ENCODE assay signal across 1 cellular context in the genomic region with DNA sequence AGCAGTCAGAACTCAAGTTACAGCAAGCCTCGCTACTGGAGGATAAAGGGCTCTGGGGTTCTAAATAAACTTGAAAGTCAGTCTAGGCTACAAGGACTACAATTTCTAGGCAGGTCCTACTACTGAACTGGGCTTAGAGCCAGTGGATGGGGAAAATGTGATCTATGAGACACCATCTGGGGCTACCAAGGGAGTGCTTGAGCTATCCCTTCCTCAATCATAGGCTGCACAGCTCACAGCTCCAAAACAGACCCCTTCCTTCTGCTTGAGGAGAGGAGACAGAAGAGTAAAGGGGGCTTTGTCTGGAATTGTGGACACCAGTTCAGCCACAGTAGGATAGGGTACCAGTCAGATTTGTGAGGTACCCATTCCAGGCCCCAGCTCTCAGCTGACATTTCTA.
TF ChIP-seq lines count a peak whose summit lies in the region.

No MANE protein-coding gene starts in this region.

TF ChIP-seq in H1, 55 proteins besides CTCF, POLR2A, EP300 and RAD21:
- TF ChIP-seq CREB1 (IDR thresholded peaks at IDR 0.05) (no peak), BRCA1 (IDR thresholded peaks at IDR 0.05; ENCODE audit: low read depth, low read length) (no peak), SP2 (IDR thresholded peaks at IDR 0.05; ENCODE audit: low read length) (no peak), POLR2AphosphoS5 (IDR thresholded peaks at IDR 0.05; ENCODE audit: low read depth, low read length) (no peak), BCL11A (IDR thresholded peaks at IDR 0.05; ENCODE audit: low read depth in 2 of 2, low read length in 2 of 2) (no peak), HDAC6 (IDR thresholded peaks at IDR 0.05; ENCODE audit: low read depth, low read length) (no peak), CEBPB (IDR thresholded peaks at IDR 0.05; ENCODE audit: low read depth, low read length) (no peak), TCF12 (IDR thresholded peaks at IDR 0.05; ENCODE audit: low read depth, low read length) (no peak), CHD1 (IDR thresholded peaks at IDR 0.05; ENCODE audit: low read depth, low read length) (no peak), ASH2L (IDR thresholded peaks at IDR 0.05; ENCODE audit: low read length) (no peak), SIX5 (IDR thresholded peaks at IDR 0.05; ENCODE audit: low read depth, low read length) (no peak), YY1 (IDR thresholded peaks at IDR 0.05; ENCODE audit: low read depth, low read length) (no peak), SUZ12 (IDR thresholded peaks at IDR 0.05; ENCODE audit: low read length) (no peak)
- TF ChIP-seq, protein P1, sequence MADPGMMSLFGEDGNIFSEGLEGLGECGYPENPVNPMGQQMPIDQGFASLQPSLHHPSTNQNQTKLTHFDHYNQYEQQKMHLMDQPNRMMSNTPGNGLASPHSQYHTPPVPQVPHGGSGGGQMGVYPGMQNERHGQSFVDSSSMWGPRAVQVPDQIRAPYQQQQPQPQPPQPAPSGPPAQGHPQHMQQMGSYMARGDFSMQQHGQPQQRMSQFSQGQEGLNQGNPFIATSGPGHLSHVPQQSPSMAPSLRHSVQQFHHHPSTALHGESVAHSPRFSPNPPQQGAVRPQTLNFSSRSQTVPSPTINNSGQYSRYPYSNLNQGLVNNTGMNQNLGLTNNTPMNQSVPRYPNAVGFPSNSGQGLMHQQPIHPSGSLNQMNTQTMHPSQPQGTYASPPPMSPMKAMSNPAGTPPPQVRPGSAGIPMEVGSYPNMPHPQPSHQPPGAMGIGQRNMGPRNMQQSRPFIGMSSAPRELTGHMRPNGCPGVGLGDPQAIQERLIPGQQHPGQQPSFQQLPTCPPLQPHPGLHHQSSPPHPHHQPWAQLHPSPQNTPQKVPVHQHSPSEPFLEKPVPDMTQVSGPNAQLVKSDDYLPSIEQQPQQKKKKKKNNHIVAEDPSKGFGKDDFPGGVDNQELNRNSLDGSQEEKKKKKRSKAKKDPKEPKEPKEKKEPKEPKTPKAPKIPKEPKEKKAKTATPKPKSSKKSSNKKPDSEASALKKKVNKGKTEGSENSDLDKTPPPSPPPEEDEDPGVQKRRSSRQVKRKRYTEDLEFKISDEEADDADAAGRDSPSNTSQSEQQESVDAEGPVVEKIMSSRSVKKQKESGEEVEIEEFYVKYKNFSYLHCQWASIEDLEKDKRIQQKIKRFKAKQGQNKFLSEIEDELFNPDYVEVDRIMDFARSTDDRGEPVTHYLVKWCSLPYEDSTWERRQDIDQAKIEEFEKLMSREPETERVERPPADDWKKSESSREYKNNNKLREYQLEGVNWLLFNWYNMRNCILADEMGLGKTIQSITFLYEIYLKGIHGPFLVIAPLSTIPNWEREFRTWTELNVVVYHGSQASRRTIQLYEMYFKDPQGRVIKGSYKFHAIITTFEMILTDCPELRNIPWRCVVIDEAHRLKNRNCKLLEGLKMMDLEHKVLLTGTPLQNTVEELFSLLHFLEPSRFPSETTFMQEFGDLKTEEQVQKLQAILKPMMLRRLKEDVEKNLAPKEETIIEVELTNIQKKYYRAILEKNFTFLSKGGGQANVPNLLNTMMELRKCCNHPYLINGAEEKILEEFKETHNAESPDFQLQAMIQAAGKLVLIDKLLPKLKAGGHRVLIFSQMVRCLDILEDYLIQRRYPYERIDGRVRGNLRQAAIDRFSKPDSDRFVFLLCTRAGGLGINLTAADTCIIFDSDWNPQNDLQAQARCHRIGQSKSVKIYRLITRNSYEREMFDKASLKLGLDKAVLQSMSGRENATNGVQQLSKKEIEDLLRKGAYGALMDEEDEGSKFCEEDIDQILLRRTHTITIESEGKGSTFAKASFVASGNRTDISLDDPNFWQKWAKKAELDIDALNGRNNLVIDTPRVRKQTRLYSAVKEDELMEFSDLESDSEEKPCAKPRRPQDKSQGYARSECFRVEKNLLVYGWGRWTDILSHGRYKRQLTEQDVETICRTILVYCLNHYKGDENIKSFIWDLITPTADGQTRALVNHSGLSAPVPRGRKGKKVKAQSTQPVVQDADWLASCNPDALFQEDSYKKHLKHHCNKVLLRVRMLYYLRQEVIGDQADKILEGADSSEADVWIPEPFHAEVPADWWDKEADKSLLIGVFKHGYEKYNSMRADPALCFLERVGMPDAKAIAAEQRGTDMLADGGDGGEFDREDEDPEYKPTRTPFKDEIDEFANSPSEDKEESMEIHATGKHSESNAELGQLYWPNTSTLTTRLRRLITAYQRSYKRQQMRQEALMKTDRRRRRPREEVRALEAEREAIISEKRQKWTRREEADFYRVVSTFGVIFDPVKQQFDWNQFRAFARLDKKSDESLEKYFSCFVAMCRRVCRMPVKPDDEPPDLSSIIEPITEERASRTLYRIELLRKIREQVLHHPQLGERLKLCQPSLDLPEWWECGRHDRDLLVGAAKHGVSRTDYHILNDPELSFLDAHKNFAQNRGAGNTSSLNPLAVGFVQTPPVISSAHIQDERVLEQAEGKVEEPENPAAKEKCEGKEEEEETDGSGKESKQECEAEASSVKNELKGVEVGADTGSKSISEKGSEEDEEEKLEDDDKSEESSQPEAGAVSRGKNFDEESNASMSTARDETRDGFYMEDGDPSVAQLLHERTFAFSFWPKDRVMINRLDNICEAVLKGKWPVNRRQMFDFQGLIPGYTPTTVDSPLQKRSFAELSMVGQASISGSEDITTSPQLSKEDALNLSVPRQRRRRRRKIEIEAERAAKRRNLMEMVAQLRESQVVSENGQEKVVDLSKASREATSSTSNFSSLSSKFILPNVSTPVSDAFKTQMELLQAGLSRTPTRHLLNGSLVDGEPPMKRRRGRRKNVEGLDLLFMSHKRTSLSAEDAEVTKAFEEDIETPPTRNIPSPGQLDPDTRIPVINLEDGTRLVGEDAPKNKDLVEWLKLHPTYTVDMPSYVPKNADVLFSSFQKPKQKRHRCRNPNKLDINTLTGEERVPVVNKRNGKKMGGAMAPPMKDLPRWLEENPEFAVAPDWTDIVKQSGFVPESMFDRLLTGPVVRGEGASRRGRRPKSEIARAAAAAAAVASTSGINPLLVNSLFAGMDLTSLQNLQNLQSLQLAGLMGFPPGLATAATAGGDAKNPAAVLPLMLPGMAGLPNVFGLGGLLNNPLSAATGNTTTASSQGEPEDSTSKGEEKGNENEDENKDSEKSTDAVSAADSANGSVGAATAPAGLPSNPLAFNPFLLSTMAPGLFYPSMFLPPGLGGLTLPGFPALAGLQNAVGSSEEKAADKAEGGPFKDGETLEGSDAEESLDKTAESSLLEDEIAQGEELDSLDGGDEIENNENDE (IDR thresholded peaks at IDR 0.05; ENCODE audit: insufficient replicate concordance, low read length), result no peak
TF ChIP-seq in H1: peak in this region for 0.
